16 cellular contexts compared by ENCODE assay signal in genomic region chr11:10429526-10429925, GRCh38.
"Had no signal": no experiment of that assay in that cellular context is flagged by ENCODE, and none has a peak within 500 bp of the region (broad histone marks: within the 10 kb centered on the region; RNA-seq: fewer than 3 reads in every experiment).

No MANE protein-coding gene starts in this region.

- H3K27me3 ChIP-seq: transverse colon had no signal

- H3K4me3 Mint-ChIP-seq: activated CD4-positive, alpha-beta memory T cell treated with anti-CD3 and anti-CD28 coated beads, Interleukin-2, amount 10 ng/mL, durations not matched to agents 7 days and 5 days; activated CD4-positive, alpha-beta T cell treated with anti-CD3 and anti-CD28 coated beads, Interleukin-2, amount 10 ng/mL, durations not matched to agents 24 days and 14 days; activated naive CD8-positive, alpha-beta T cell treated with anti-CD3 and anti-CD28 coated beads, Interleukin-2, amount 50 U/mL, for 24 hours; activated T-helper 1 cell treated with anti-CD3 and anti-CD28 coated beads, Interleukin-12 subunit alpha, Interleukin-12 subunit beta, Interleukin-2, Interleukin-4 antibody, amounts not matched to agents 30 ng/mL and 10 ng/mL and 1 ng/mL, durations not matched to agents 14 hours and 24 hours and 36 hours; endodermal cell; natural killer cell treated with Interleukin-12 subunit alpha and Interleukin-12 subunit beta and Interleukin-15 and Interleukin-18, amount 100 ng/mL, for 72 hours; stimulated activated memory B cell treated with anti-CD40 and anti-IgM and Interleukin-4, amounts not matched to agents 10 μg/mL and 1 μg/mL and 100 μg/mL, for 72 hours had no signal

- H3K4me1 ChIP-seq: heart right ventricle, transverse colon had no signal

- H3K36me3 ChIP-seq: heart right ventricle, transverse colon had no signal

- H3K9me3 Mint-ChIP-seq: activated CD4-positive, alpha-beta memory T cell treated with anti-CD3 and anti-CD28 coated beads, Interleukin-2, amount 10 ng/mL, durations not matched to agents 7 days and 5 days; activated naive CD8-positive, alpha-beta T cell treated with anti-CD3 and anti-CD28 coated beads, Interleukin-2, amount 50 U/mL, for 24 hours; activated T-helper 1 cell treated with anti-CD3 and anti-CD28 coated beads, Interleukin-12 subunit alpha, Interleukin-12 subunit beta, Interleukin-2, Interleukin-4 antibody, amounts not matched to agents 30 ng/mL and 10 ng/mL and 1 ng/mL, durations not matched to agents 14 hours and 24 hours and 36 hours; natural killer cell treated with Interleukin-12 subunit alpha and Interleukin-12 subunit beta and Interleukin-15 and Interleukin-18, amount 100 ng/mL, for 72 hours had no signal

- H3K4me3 ChIP-seq: heart right ventricle, transverse colon had no signal

- DNase-seq: activated CD4-positive, alpha-beta memory T cell treated with anti-CD3 and anti-CD28 coated beads, Interleukin-2, amount 10 ng/mL, durations not matched to agents 7 days and 5 days; activated CD4-positive, alpha-beta T cell treated with anti-CD3 and anti-CD28 coated beads, Interleukin-2, amount 10 ng/mL, durations not matched to agents 24 days and 14 days; activated gamma-delta T cell; activated naive CD4-positive, alpha-beta T cell treated with anti-CD3 and anti-CD28 coated beads, Interleukin-2, amount 50 U/mL, for 16 hours; activated naive CD8-positive, alpha-beta T cell treated with anti-CD3 and anti-CD28 coated beads, Interleukin-2, amount 50 U/mL, for 24 hours; cerebellar nuclear complex; cortex of kidney; endodermal cell; heart right ventricle; islet precursor cell; left cardiac atrium; small intestine; transverse colon had no signal

- H3K27ac Mint-ChIP-seq: activated CD4-positive, alpha-beta memory T cell treated with anti-CD3 and anti-CD28 coated beads, Interleukin-2, amount 10 ng/mL, durations not matched to agents 7 days and 5 days; activated CD4-positive, alpha-beta T cell treated with anti-CD3 and anti-CD28 coated beads, Interleukin-2, amount 10 ng/mL, durations not matched to agents 24 days and 14 days; activated naive CD8-positive, alpha-beta T cell treated with anti-CD3 and anti-CD28 coated beads, Interleukin-2, amount 50 U/mL, for 24 hours; activated T-helper 1 cell treated with anti-CD3 and anti-CD28 coated beads, Interleukin-12 subunit alpha, Interleukin-12 subunit beta, Interleukin-2, Interleukin-4 antibody, amounts not matched to agents 30 ng/mL and 10 ng/mL and 1 ng/mL, durations not matched to agents 14 hours and 24 hours and 36 hours; endodermal cell; natural killer cell treated with Interleukin-12 subunit alpha and Interleukin-12 subunit beta and Interleukin-15 and Interleukin-18, amount 100 ng/mL, for 72 hours; stimulated activated memory B cell treated with anti-CD40 and anti-IgM and Interleukin-4, amounts not matched to agents 10 μg/mL and 1 μg/mL and 100 μg/mL, for 72 hours had no signal

- H3K4me1 Mint-ChIP-seq: activated CD4-positive, alpha-beta T cell treated with anti-CD3 and anti-CD28 coated beads, Interleukin-2, amount 10 ng/mL, durations not matched to agents 24 days and 14 days; activated naive CD8-positive, alpha-beta T cell treated with anti-CD3 and anti-CD28 coated beads, Interleukin-2, amount 50 U/mL, for 24 hours; stimulated activated memory B cell treated with anti-CD40 and anti-IgM and Interleukin-4, amounts not matched to agents 10 μg/mL and 1 μg/mL and 100 μg/mL, for 72 hours had no signal

- H3K27ac ChIP-seq: heart right ventricle, transverse colon had no signal

- H3K27me3 Mint-ChIP-seq: stimulated activated memory B cell treated with anti-CD40 and anti-IgM and Interleukin-4, amounts not matched to agents 10 μg/mL and 1 μg/mL and 100 μg/mL, for 72 hours had no signal

- H3K9me3 ChIP-seq: transverse colon had no signal

- H3K36me3 Mint-ChIP-seq: stimulated activated memory B cell treated with anti-CD40 and anti-IgM and Interleukin-4, amounts not matched to agents 10 μg/mL and 1 μg/mL and 100 μg/mL, for 72 hours had no signal
